In genomic region chr5:139495644-139496435, GRCh38 we compare ENCODE assay signal across 9 cellular contexts. TPM values are rescaled to one million over a fixed set of nuclear protein-coding genes. Genes with fewer than 3 reads are reported as not detected.
DNase-seq lines count a peak whose midpoint lies in the region; ATAC-seq and TF ChIP-seq lines count a peak whose summit lies in the region.
"Had no signal": no experiment of that assay in that cellular context is flagged by ENCODE, and none has a peak within 500 bp of the region (broad histone marks: within the 10 kb centered on the region; RNA-seq: fewer than 3 reads in every experiment).

No MANE protein-coding gene starts in this region.

- H3K27ac ChIP-seq in heart left ventricle (peak overlapping the region in 8 of 12 donors; percentile 3 to 63 (median 23)), tibial nerve (peak overlapping the region in 1 of 4 donors; percentile 66)

- H3K27me3 ChIP-seq in heart left ventricle (no peaks in the 10 kb centered on the region), tibial nerve (no peaks in the 10 kb centered on the region)

- no peaks in the 10 kb centered on the region for H3K9me3 ChIP-seq in heart left ventricle
- no peaks in the 10 kb centered on the region for H3K9me3 ChIP-seq in tibial nerve

- no peak for TF ChIP-seq POLR2A in heart left ventricle (IDR thresholded peaks at IDR 0.05)
- TF ChIP-seq POLR2A in tibial nerve (IDR thresholded peaks at IDR 0.05), result no peak

- H3K4me3 ChIP-seq in heart left ventricle, result no peak overlapping the region
- no peak overlapping the region for H3K4me3 ChIP-seq in tibial nerve

- WGBS in heart left ventricle, 4 donors, result 62 to 77% (median 73%) methylated on average over 3 of the region's 3 CpGs
- 91 to 94% methylated on average over 3 of the region's 3 CpGs for WGBS in tibial nerve, 2 donors

- TF ChIP-seq CTCF in heart left ventricle (IDR thresholded peaks at IDR 0.05) (no peak), tibial nerve (IDR thresholded peaks at IDR 0.05) (no peak)

- DNase-seq in Right ventricle myocardium inferior (ENCODE audit: missing footprints) (no peak), cardiac septum (ENCODE audit: low spot score) (no peak), UCSD-AML1 (lab: John Stamatoyannopoulos, UW; ENCODE audit: unreplicated experiment) (peak; percentile 29), heart left ventricle (no peak), tibial nerve (ENCODE audit: low spot score in 2 of 2) (no peak), NCI-H446 (lab: John Stamatoyannopoulos, UW) (no peak)
- DNase-seq: activated B cell treated with CpG ODN at 0.5 μM for 24 hours had no signal

- intact Hi-C loops in Right ventricle myocardium inferior (cut with DNase I) (no loop called here), cardiac septum (cut with DNase I) (no loop called here), heart left ventricle (cut with DNase I) (no loop called here)

- ATAC-seq in Right ventricle myocardium inferior (peak; percentile 37), heart left ventricle (peak in 2 of 4 donors; percentile 49 to 66), HG03521 (IDR thresholded peaks at IDR 0.05; ENCODE audit: unreplicated experiment) (no peak), HG03108 (IDR thresholded peaks at IDR 0.05; ENCODE audit: unreplicated experiment) (no peak)

- no peak for TF ChIP-seq EP300 in tibial nerve (IDR thresholded peaks at IDR 0.05)

- H3K36me3 ChIP-seq in heart left ventricle (no peaks in the 10 kb centered on the region), tibial nerve (no peaks in the 10 kb centered on the region)

- H3K4me1 ChIP-seq in heart left ventricle, result peaks cover 0 to 29% (median 12%) of the 10 kb centered on the region in 12 donors
- peaks cover 0 to 17% (median 0%) of the 10 kb centered on the region in 4 donors for H3K4me1 ChIP-seq in tibial nerve

RNA-seq across cellular contexts. Expression of gene STING1, which starts 13.3 kb away (rescaled TPM):
- total RNA-seq in Right ventricle myocardium inferior, result 47.2 TPM
- total RNA-seq in cardiac septum, result 85.3 TPM
- 100 to 1,000 TPM in 1 of 9 donors, 10 to 100 TPM in 8; 32.4 to 119 (median 57.9) TPM for total RNA-seq in heart left ventricle
- polyA plus RNA-seq in heart left ventricle, result 10 to 100 TPM; 20.4 to 25.9 TPM
- total RNA-seq in tibial nerve, result 100 to 1,000 TPM in 1 of 4 donors, 10 to 100 TPM in 3; 48.1 to 102 (median 73.1) TPM

RNA-seq across cellular contexts. Expression of gene SMIM33, which starts 25.0 kb away (rescaled TPM):
- total RNA-seq in Right ventricle myocardium inferior (not detected), cardiac septum (not detected), heart left ventricle (under 1 TPM in 1 of 9 donors, not detected in 8; 0.16 TPM), tibial nerve (not detected)
- polyA plus RNA-seq in heart left ventricle, result not detected
- total RNA-seq: activated B cell treated with CpG ODN at 0.5 μM for 24 hours had no signal

RNA-seq across cellular contexts. Expression of gene ECSCR, which starts 33.3 kb away (rescaled TPM):
- total RNA-seq in Right ventricle myocardium inferior (21.4 TPM), cardiac septum (20.1 TPM), heart left ventricle (10 to 100 TPM; 13.4 to 59.3 (median 21.3) TPM), tibial nerve (10 to 100 TPM; 12.8 to 41.0 (median 25.9) TPM)
- polyA plus RNA-seq in heart left ventricle, result 10 to 100 TPM; 18.1 to 55.3 TPM
- total RNA-seq: activated B cell treated with CpG ODN at 0.5 μM for 24 hours had no signal

RNA-seq across cellular contexts. Expression of gene DNAJC18, which starts 56.5 kb away (rescaled TPM):
- total RNA-seq in Right ventricle myocardium inferior, result 7.9 TPM
- 20.3 TPM for total RNA-seq in cardiac septum
- total RNA-seq in heart left ventricle, result 10 to 100 TPM in 5 of 9 donors, 1 to 10 TPM in 4; 4.8 to 17.8 (median 14.2) TPM
- polyA plus RNA-seq in heart left ventricle, result 1 to 10 TPM; 4.0 to 4.7 TPM
- total RNA-seq in tibial nerve, result 10 to 100 TPM in 3 of 4 donors, 1 to 10 TPM in 1; 9.2 to 11.4 (median 10.7) TPM
